In the genomic region with DNA sequence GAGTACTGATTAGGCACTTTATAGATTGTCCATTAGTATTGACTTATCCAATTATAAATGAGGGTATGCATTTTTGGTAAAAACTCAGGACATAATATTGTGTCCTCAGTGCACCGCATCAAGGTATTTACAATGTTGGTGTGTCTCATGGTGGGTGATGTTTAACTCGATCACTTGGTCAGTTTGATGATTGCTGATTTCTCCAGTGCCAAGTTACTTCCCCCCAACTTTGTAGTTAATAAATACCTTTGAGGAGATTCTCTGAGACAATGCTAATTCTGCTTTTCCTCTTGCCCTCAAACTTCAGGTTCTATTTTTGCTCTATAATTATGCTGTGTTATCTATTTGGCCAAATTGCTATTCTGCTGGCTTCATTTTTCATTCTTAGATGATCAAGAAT, we compare ENCODE assay signal across 11 cellular contexts. TPM values are rescaled to one million over a fixed set of nuclear protein-coding genes. Genes with fewer than 3 reads are reported as not detected.
"Had no signal": no experiment of that assay in that cellular context is flagged by ENCODE, and none has a peak within 500 bp of the region (broad histone marks: within the 10 kb centered on the region; RNA-seq: fewer than 3 reads in every experiment).

No MANE protein-coding gene starts in this region.

- ATAC-seq: GM23338, HepG2 had no signal

- H3K4me3 Mint-ChIP-seq: GM23338, H9, IgD-negative memory B cell had no signal

- H2AFZ ChIP-seq: GM23338 had no signal

- H3K9me3 Mint-ChIP-seq: GM23338 had no signal

- H3K9ac ChIP-seq: KMS-11 had no signal

- H3K27ac Mint-ChIP-seq: GM23338, H9, IgD-negative memory B cell had no signal

- FAIRE-seq: H1, H54, HepG2 had no signal

- H3K4me2 ChIP-seq: GM23338, KMS-11 had no signal

- H3K4me3 ChIP-seq: GM23338 had no signal

- DNase-seq: H9, HCEC 1CT, KBM-7 had no signal

- H3K27ac ChIP-seq: HL-60, KMS-11 had no signal

- H3K36me3 Mint-ChIP-seq: IgD-negative memory B cell had no signal

- H3K4me1 Mint-ChIP-seq: GM23338, H9, IgD-negative memory B cell had no signal

RNA-seq across cellular contexts. Expression of a gene that starts 28.2 kb away (rescaled TPM):
- total RNA-seq: GM23338, H1, H9, HepG2 had no signal

RNA-seq across cellular contexts. Expression of a gene that starts 44.2 kb away (rescaled TPM):
- total RNA-seq: GM23338, H1, H9, HepG2, HT1080 had no signal
